Comparison of ENCODE assay signal across 8 cellular contexts in genomic region chr1:88983791-88984552, GRCh38. TPM values are rescaled to one million over a fixed set of nuclear protein-coding genes. Genes with fewer than 3 reads are reported as not detected.
DNase-seq lines count a peak whose midpoint lies in the region; ATAC-seq, FAIRE-seq and TF ChIP-seq lines count a peak whose summit lies in the region.

No MANE protein-coding gene starts in this region.

- H3K36me3 ChIP-seq in bronchial epithelial cell (ENCODE audit: control insufficient read depth, insufficient read depth, low read length) = peaks cover 1% of the 10 kb centered on the region

- H3K4me3 Mint-ChIP-seq in activated CD8-positive, alpha-beta memory T cell treated with anti-CD3 and anti-CD28 coated beads, Interleukin-2, amount 10 ng/mL, durations not matched to agents 7 days and 5 days = peak overlapping the region; percentile 64

- TF ChIP-seq CTCF in bronchial epithelial cell (IDR thresholded peaks at IDR 0.05; ENCODE audit: insufficient read depth, low read length, severe bottlenecking) = peak; percentile 43

- peak overlapping the region; percentile 91 for H3K27ac ChIP-seq in temporal lobe (ENCODE audit: low read depth, low read length)

- FAIRE-seq in HTR-8/SVneo (lab: Jason Lieb, UNC) (no peak), bronchial epithelial cell (lab: Jason Lieb, UNC) (no peak), GM12891 (lab: Jason Lieb, UNC) (no peak)

- no peaks in the 10 kb centered on the region for H3K27me3 Mint-ChIP-seq in activated CD8-positive, alpha-beta memory T cell treated with anti-CD3 and anti-CD28 coated beads, Interleukin-2, amount 10 ng/mL, durations not matched to agents 7 days and 5 days

- peak; percentile 62 for ATAC-seq in activated CD8-positive, alpha-beta memory T cell treated with anti-CD3 and anti-CD28 coated beads, Interleukin-2, amount 10 ng/mL, durations not matched to agents 7 days and 5 days

- peaks cover 79% of the 10 kb centered on the region for H3K4me1 Mint-ChIP-seq in activated CD8-positive, alpha-beta memory T cell treated with anti-CD3 and anti-CD28 coated beads, Interleukin-2, amount 10 ng/mL, durations not matched to agents 7 days and 5 days

- peak overlapping the region; percentile 86 for H3K27ac Mint-ChIP-seq in activated CD8-positive, alpha-beta memory T cell treated with anti-CD3 and anti-CD28 coated beads, Interleukin-2, amount 10 ng/mL, durations not matched to agents 7 days and 5 days

- TF ChIP-seq POLR2A in GM12891 (IDR thresholded peaks at IDR 0.05; ENCODE audit: low read depth, low read length) = no peak

- H3K27me3 ChIP-seq in bronchial epithelial cell (ENCODE audit: control insufficient read depth, insufficient read depth, low read length) = no peaks in the 10 kb centered on the region

- CTCF ChIA-PET in activated CD8-positive, alpha-beta memory T cell treated with anti-CD3 and anti-CD28 coated beads, Interleukin-2, amount 10 ng/mL, durations not matched to agents 7 days and 5 days (lab: Charles Lee) = interaction anchor here (0.6 to 3.0 kb wide), 22 partner anchors 8 to 779 kb away, joined by 3 to 22 read pairs (median 5); partner anchors contain the start of genes GBP1, GBP3 and GBP4

- H3K36me3 Mint-ChIP-seq in activated CD8-positive, alpha-beta memory T cell treated with anti-CD3 and anti-CD28 coated beads, Interleukin-2, amount 10 ng/mL, durations not matched to agents 7 days and 5 days = peaks cover 84% of the 10 kb centered on the region

- H3K9me3 Mint-ChIP-seq in activated CD8-positive, alpha-beta memory T cell treated with anti-CD3 and anti-CD28 coated beads, Interleukin-2, amount 10 ng/mL, durations not matched to agents 7 days and 5 days (ENCODE audit: low read depth) = peaks cover 23% of the 10 kb centered on the region

- H3K4me3 ChIP-seq in bronchial epithelial cell (ENCODE audit: low read depth, low read length) = no peak overlapping the region

- DNase-seq in activated CD8-positive, alpha-beta memory T cell treated with anti-CD3 and anti-CD28 coated beads, Interleukin-2, amount 10 ng/mL, durations not matched to agents 7 days and 5 days = peak; percentile 55
- no peak for DNase-seq in activated CD8-positive, alpha-beta memory T cell treated with anti-CD3 and anti-CD28 coated beads, Interleukin-2, amount 50 U/mL, for 48 hours
- DNase-seq in HTR-8/SVneo (ENCODE audit: insufficient read length, low spot score) = peak; percentile 40
- DNase-seq in SIG-M5 (lab: John Stamatoyannopoulos, UW) = peak; percentile 15
- peak; percentile 68 for DNase-seq in bronchial epithelial cell (ENCODE audit: low read depth)
- DNase-seq in kidney glomerular epithelial cell (lab: John Stamatoyannopoulos, UW) = peak; percentile 31
- no peak for DNase-seq in GM12891 (ENCODE audit: insufficient read length, low spot score)

TF ChIP-seq in GM12891, 5 proteins besides CTCF, POLR2A, EP300 and RAD21:
- TF ChIP-seq SPI1 (IDR thresholded peaks at IDR 0.05; ENCODE audit: low read depth, low read length) = no peak
- TF ChIP-seq PAX5 (IDR thresholded peaks at IDR 0.05; ENCODE audit: insufficient read depth, low read length, severe bottlenecking) = no peak
- TF ChIP-seq POU2F2 (IDR thresholded peaks at IDR 0.05; ENCODE audit: low read depth, low read length) = no peak
- no peak for TF ChIP-seq POLR2AphosphoS5 (IDR thresholded peaks at IDR 0.05; ENCODE audit: low read depth, low read length)
- TF ChIP-seq TAF1 (IDR thresholded peaks at IDR 0.05; ENCODE audit: low read depth, low read length) = no peak

RNA-seq across cellular contexts. Expression of gene KYAT3, which starts 8.5 kb away (rescaled TPM):
- total RNA-seq in activated CD8-positive, alpha-beta memory T cell treated with anti-CD3 and anti-CD28 coated beads, Interleukin-2, amount 10 ng/mL, durations not matched to agents 7 days and 5 days = 10 to 100 TPM; 38.5 to 49.8 TPM
- 20.2 and 25.5 TPM in 2 replicates for total RNA-seq in bronchial epithelial cell
- total RNA-seq in temporal lobe = 12.8 TPM
- polyA plus RNA-seq in GM12891 (2012; ENCODE audit: low read depth, missing spikeins) = 21.2 TPM

RNA-seq across cellular contexts. Expression of gene RBMXL1, which starts 8.5 kb away (rescaled TPM):
- 10 to 100 TPM; 17.6 to 26.5 TPM for total RNA-seq in activated CD8-positive, alpha-beta memory T cell treated with anti-CD3 and anti-CD28 coated beads, Interleukin-2, amount 10 ng/mL, durations not matched to agents 7 days and 5 days
- 9.7 and 14.2 TPM in 2 replicates for total RNA-seq in bronchial epithelial cell
- total RNA-seq in temporal lobe = 30.0 TPM
- 9.6 TPM for polyA plus RNA-seq in GM12891 (2012; ENCODE audit: low read depth, missing spikeins)

RNA-seq across cellular contexts. Expression of gene GBP3, which starts 38.7 kb away (rescaled TPM):
- total RNA-seq in activated CD8-positive, alpha-beta memory T cell treated with anti-CD3 and anti-CD28 coated beads, Interleukin-2, amount 10 ng/mL, durations not matched to agents 7 days and 5 days = 10 to 100 TPM; 32.0 to 38.6 TPM
- total RNA-seq in bronchial epithelial cell (3.7 and 16.5 TPM in 2 replicates), temporal lobe (0.74 TPM)
- polyA plus RNA-seq in GM12891 (2012; ENCODE audit: low read depth, missing spikeins) = 2.9 TPM

Comparison
In these comparisons a context has a peak if more than half of its experiments do, and no peak if none do; other contexts are left out.
1. DNase-seq: peak in activated CD8-positive, alpha-beta memory T cell treated with anti-CD3 and anti-CD28 coated beads, Interleukin-2, amount 10 ng/mL, durations not matched to agents 7 days and 5 days (single experiment), HTR-8/SVneo (single experiment), SIG-M5 (single experiment), bronchial epithelial cell (single experiment) and kidney glomerular epithelial cell (single experiment); none in activated CD8-positive, alpha-beta memory T cell treated with anti-CD3 and anti-CD28 coated beads, Interleukin-2, amount 50 U/mL, for 48 hours (single experiment) and GM12891 (single experiment).